8 cellular contexts compared by ENCODE assay signal in genomic region chr11:72069787-72070251, GRCh38. TPM values are rescaled to one million over a fixed set of nuclear protein-coding genes. Genes with fewer than 3 reads are reported as not detected.
DNase-seq lines count a peak whose midpoint lies in the region; ATAC-seq and TF ChIP-seq lines count a peak whose summit lies in the region.

No MANE protein-coding gene starts in this region.

- H3K4me3 Mint-ChIP-seq in activated CD8-positive, alpha-beta T cell treated with anti-CD3 and anti-CD28 coated beads for 36 hours: no peak overlapping the region
- H3K4me3 Mint-ChIP-seq in activated CD8-positive, alpha-beta T cell treated with anti-CD3 and anti-CD28 coated beads, Interleukin-2, amount 10 ng/mL, durations not matched to agents 7 days and 5 days: no peak overlapping the region
- H3K4me3 Mint-ChIP-seq in activated naive CD8-positive, alpha-beta T cell treated with anti-CD3 and anti-CD28 coated beads, Interleukin-2, amount 10 ng/mL, durations not matched to agents 7 days and 5 days: no peak overlapping the region

- peaks cover 23% of the 10 kb centered on the region for H3K4me1 ChIP-seq in HUES6 (ENCODE audit: control insufficient read depth, insufficient read depth, low read length)
- H3K4me1 ChIP-seq in heart right ventricle: peaks cover 6 to 73% (median 48%) of the 10 kb centered on the region in 9 donors
- H3K4me1 ChIP-seq in psoas muscle: peaks cover 50% of the 10 kb centered on the region

- DNase-seq in activated CD8-positive, alpha-beta T cell treated with anti-CD3 and anti-CD28 coated beads for 36 hours: no peak
- no peak for DNase-seq in activated CD8-positive, alpha-beta T cell treated with anti-CD3 and anti-CD28 coated beads, Interleukin-2, amount 10 ng/mL, durations not matched to agents 7 days and 5 days
- no peak for DNase-seq in activated naive CD8-positive, alpha-beta T cell treated with anti-CD3 and anti-CD28 coated beads, Interleukin-2, amount 10 ng/mL, durations not matched to agents 7 days and 5 days
- peak; percentile 74 to 80 for DNase-seq in heart right ventricle
- DNase-seq in psoas muscle: peak; percentile 91 to 94
- DNase-seq in effector CD8-positive, alpha-beta T cell (lab: John Stamatoyannopoulos, UW): no peak

- peaks cover 36% of the 10 kb centered on the region for H3K4me1 Mint-ChIP-seq in activated CD8-positive, alpha-beta T cell treated with anti-CD3 and anti-CD28 coated beads for 36 hours (ENCODE audit: low read depth)
- H3K4me1 Mint-ChIP-seq in activated CD8-positive, alpha-beta T cell treated with anti-CD3 and anti-CD28 coated beads, Interleukin-2, amount 10 ng/mL, durations not matched to agents 7 days and 5 days (ENCODE audit: low read depth): peaks cover 57% of the 10 kb centered on the region
- H3K4me1 Mint-ChIP-seq in activated naive CD8-positive, alpha-beta T cell treated with anti-CD3 and anti-CD28 coated beads, Interleukin-2, amount 10 ng/mL, durations not matched to agents 7 days and 5 days: peaks cover 47% of the 10 kb centered on the region

- H3K36me3 ChIP-seq in HUES6 (ENCODE audit: control insufficient read depth, insufficient read depth, low read length) (peaks cover 20% of the 10 kb centered on the region), heart right ventricle (peaks cover 0 to 31% (median 0%) of the 10 kb centered on the region in 9 donors), psoas muscle (ENCODE audit: insufficient read depth in 1 of 2, low read depth in 1 of 2) (peaks cover 5% of the 10 kb centered on the region in 2 donors)

- 9 to 20% methylated on average over 2 of the region's 2 CpGs for WGBS in heart right ventricle, 2 donors
- WGBS in psoas muscle, 3 donors: 4 to 8% (median 6%) methylated on average over 2 of the region's 2 CpGs

- intact Hi-C loops in activated CD8-positive, alpha-beta T cell treated with anti-CD3 and anti-CD28 coated beads for 36 hours (cut with micrococcal nuclease): no loop called here
- intact Hi-C loops in heart right ventricle (cut with DNase I): no loop called here
- intact Hi-C loops in psoas muscle (cut with DNase I): no loop called here

- H3K27me3 Mint-ChIP-seq in activated CD8-positive, alpha-beta T cell treated with anti-CD3 and anti-CD28 coated beads for 36 hours: no peaks in the 10 kb centered on the region
- H3K27me3 Mint-ChIP-seq in activated CD8-positive, alpha-beta T cell treated with anti-CD3 and anti-CD28 coated beads, Interleukin-2, amount 10 ng/mL, durations not matched to agents 7 days and 5 days (ENCODE audit: low read depth): no peaks in the 10 kb centered on the region
- no peaks in the 10 kb centered on the region for H3K27me3 Mint-ChIP-seq in activated naive CD8-positive, alpha-beta T cell treated with anti-CD3 and anti-CD28 coated beads, Interleukin-2, amount 10 ng/mL, durations not matched to agents 7 days and 5 days

- no peak overlapping the region for H3K4me3 ChIP-seq in HUES6 (ENCODE audit: low read depth, low read length)
- peak overlapping the region in 1 of 10 donors; percentile 19 for H3K4me3 ChIP-seq in heart right ventricle
- peak overlapping the region; percentile 44 for H3K4me3 ChIP-seq in psoas muscle

- POLR2A ChIA-PET in activated CD8-positive, alpha-beta T cell treated with anti-CD3 and anti-CD28 coated beads for 36 hours (lab: Charles Lee): interaction anchor here (0.6 to 1.4 kb wide), 2 partner anchors 9 to 29 kb away, joined by 3 to 4 read pairs; no protein-coding TSS in a partner anchor
- POLR2A ChIA-PET in activated CD8-positive, alpha-beta T cell treated with anti-CD3 and anti-CD28 coated beads, Interleukin-2, amount 10 ng/mL, durations not matched to agents 7 days and 5 days (lab: Charles Lee): interaction anchor here (0.7 to 1.0 kb wide), 3 partner anchors 29 to 142 kb away, joined by 3 read pairs; partner anchors contain the start of gene XNDC1N
- POLR2A ChIA-PET in activated naive CD8-positive, alpha-beta T cell treated with anti-CD3 and anti-CD28 coated beads, Interleukin-2, amount 10 ng/mL, durations not matched to agents 7 days and 5 days (lab: Charles Lee): interaction anchor here (1.4 kb wide), 1 partner anchor 10 kb away, joined by 4 read pairs; no protein-coding TSS in a partner anchor

- peaks cover 21% of the 10 kb centered on the region for H3K36me3 Mint-ChIP-seq in activated CD8-positive, alpha-beta T cell treated with anti-CD3 and anti-CD28 coated beads for 36 hours (ENCODE audit: low read depth)
- peaks cover 53% of the 10 kb centered on the region for H3K36me3 Mint-ChIP-seq in activated CD8-positive, alpha-beta T cell treated with anti-CD3 and anti-CD28 coated beads, Interleukin-2, amount 10 ng/mL, durations not matched to agents 7 days and 5 days (ENCODE audit: low read depth)
- peaks cover 40% of the 10 kb centered on the region for H3K36me3 Mint-ChIP-seq in activated naive CD8-positive, alpha-beta T cell treated with anti-CD3 and anti-CD28 coated beads, Interleukin-2, amount 10 ng/mL, durations not matched to agents 7 days and 5 days

- H3K27me3 ChIP-seq in HUES6 (ENCODE audit: control insufficient read depth, insufficient read depth, low read length) (no peaks in the 10 kb centered on the region), heart right ventricle (no peaks in the 10 kb centered on the region), psoas muscle (ENCODE audit: insufficient read depth in 3 of 3, low read length in 2 of 3) (no peaks in the 10 kb centered on the region)

- H3K9ac ChIP-seq in HUES6 (ENCODE audit: low read length): peak overlapping the region; percentile 28

- H3K9me3 ChIP-seq in HUES6 (ENCODE audit: control insufficient read depth, insufficient read depth, low read depth, low read length) (no peaks in the 10 kb centered on the region), heart right ventricle (no peaks in the 10 kb centered on the region), psoas muscle (no peaks in the 10 kb centered on the region)

- peak overlapping the region; percentile 33 for H3K27ac Mint-ChIP-seq in activated CD8-positive, alpha-beta T cell treated with anti-CD3 and anti-CD28 coated beads for 36 hours
- no peak overlapping the region for H3K27ac Mint-ChIP-seq in activated CD8-positive, alpha-beta T cell treated with anti-CD3 and anti-CD28 coated beads, Interleukin-2, amount 10 ng/mL, durations not matched to agents 7 days and 5 days
- H3K27ac Mint-ChIP-seq in activated naive CD8-positive, alpha-beta T cell treated with anti-CD3 and anti-CD28 coated beads, Interleukin-2, amount 10 ng/mL, durations not matched to agents 7 days and 5 days: peak overlapping the region; percentile 52

- CTCF ChIA-PET in activated CD8-positive, alpha-beta T cell treated with anti-CD3 and anti-CD28 coated beads for 36 hours (lab: Charles Lee): interaction anchor here (3.2 kb wide), 1 partner anchor 44 kb away, joined by 20 read pairs; no protein-coding TSS in a partner anchor
- CTCF ChIA-PET in activated CD8-positive, alpha-beta T cell treated with anti-CD3 and anti-CD28 coated beads, Interleukin-2, amount 10 ng/mL, durations not matched to agents 7 days and 5 days (lab: Charles Lee): interaction anchor here (1.0 to 2.0 kb wide), 3 partner anchors 21 to 74 kb away, joined by 3 to 8 read pairs (median 6); no protein-coding TSS in a partner anchor

- peak overlapping the region; percentile 36; the same call in 1 of the 2 replicates for H3K27ac ChIP-seq in HUES6 (ENCODE audit: low read depth, low read length)
- H3K27ac ChIP-seq in heart right ventricle: peak overlapping the region; percentile 21 to 87 (median 69)
- H3K27ac ChIP-seq in psoas muscle: peak overlapping the region; percentile 75

- no peak for TF ChIP-seq CTCF in activated CD8-positive, alpha-beta T cell treated with anti-CD3 and anti-CD28 coated beads for 36 hours (IDR thresholded peaks at IDR 0.05)
- TF ChIP-seq CTCF in heart right ventricle (IDR thresholded peaks at IDR 0.05) (no peak), psoas muscle (IDR thresholded peaks at IDR 0.05) (no peak)

- no peaks in the 10 kb centered on the region for H3K9me3 Mint-ChIP-seq in activated CD8-positive, alpha-beta T cell treated with anti-CD3 and anti-CD28 coated beads for 36 hours
- no peaks in the 10 kb centered on the region for H3K9me3 Mint-ChIP-seq in activated CD8-positive, alpha-beta T cell treated with anti-CD3 and anti-CD28 coated beads, Interleukin-2, amount 10 ng/mL, durations not matched to agents 7 days and 5 days (ENCODE audit: insufficient read depth)
- no peaks in the 10 kb centered on the region for H3K9me3 Mint-ChIP-seq in activated naive CD8-positive, alpha-beta T cell treated with anti-CD3 and anti-CD28 coated beads, Interleukin-2, amount 10 ng/mL, durations not matched to agents 7 days and 5 days

- ATAC-seq in activated CD8-positive, alpha-beta T cell treated with anti-CD3 and anti-CD28 coated beads for 36 hours: no peak
- ATAC-seq in activated CD8-positive, alpha-beta T cell treated with anti-CD3 and anti-CD28 coated beads, Interleukin-2, amount 10 ng/mL, durations not matched to agents 7 days and 5 days: no peak
- ATAC-seq in activated naive CD8-positive, alpha-beta T cell treated with anti-CD3 and anti-CD28 coated beads, Interleukin-2, amount 10 ng/mL, durations not matched to agents 7 days and 5 days (ENCODE audit: low read depth): no peak
- ATAC-seq in heart right ventricle (peak; percentile 92 to 99 (median 94)), psoas muscle (peak; percentile 98 to 99 (median 99)), GM19452 (IDR thresholded peaks at IDR 0.05; ENCODE audit: unreplicated experiment) (no peak)

RNA-seq across cellular contexts. Expression of gene NUMA1, which starts 10.5 kb away (rescaled TPM):
- 100 to 1,000 TPM; 165 to 169 TPM for total RNA-seq in activated CD8-positive, alpha-beta T cell treated with anti-CD3 and anti-CD28 coated beads for 36 hours
- 100 to 1,000 TPM; 198 to 199 TPM for total RNA-seq in activated CD8-positive, alpha-beta T cell treated with anti-CD3 and anti-CD28 coated beads, Interleukin-2, amount 10 ng/mL, durations not matched to agents 7 days and 5 days
- 100 to 1,000 TPM; 262 to 263 TPM for total RNA-seq in activated naive CD8-positive, alpha-beta T cell treated with anti-CD3 and anti-CD28 coated beads, Interleukin-2, amount 10 ng/mL, durations not matched to agents 7 days and 5 days
- total RNA-seq in heart right ventricle (100 to 1,000 TPM in 2 of 10 donors, 10 to 100 TPM in 8; 60.8 to 117 (median 83.4) TPM), psoas muscle (100 to 1,000 TPM in 3 of 4 donors, 10 to 100 TPM in 1; 100.0 to 130 (median 111) TPM)
- polyA plus RNA-seq in heart right ventricle (100 to 1,000 TPM in 1 of 2 donors, 10 to 100 TPM in 1; 54.1 to 159 TPM), psoas muscle (100 to 1,000 TPM in 1 of 3 donors, 10 to 100 TPM in 2; 68.9 to 102 (median 92.8) TPM)

RNA-seq across cellular contexts. Expression of gene LRRC51, which starts 10.8 kb away (rescaled TPM):
- 1 to 10 TPM; 7.0 to 7.7 TPM for total RNA-seq in activated CD8-positive, alpha-beta T cell treated with anti-CD3 and anti-CD28 coated beads for 36 hours
- 1 to 10 TPM; 6.9 to 7.0 TPM for total RNA-seq in activated CD8-positive, alpha-beta T cell treated with anti-CD3 and anti-CD28 coated beads, Interleukin-2, amount 10 ng/mL, durations not matched to agents 7 days and 5 days
- 1 to 10 TPM; 4.3 to 5.1 TPM for total RNA-seq in activated naive CD8-positive, alpha-beta T cell treated with anti-CD3 and anti-CD28 coated beads, Interleukin-2, amount 10 ng/mL, durations not matched to agents 7 days and 5 days
- 1 to 10 TPM; 2.3 to 9.1 (median 4.7) TPM for total RNA-seq in heart right ventricle
- polyA plus RNA-seq in heart right ventricle: 1 to 10 TPM; 2.5 to 2.8 TPM
- total RNA-seq in psoas muscle: 1 to 10 TPM; 4.9 to 5.9 (median 5.4) TPM
- 10 to 100 TPM in 1 of 3 donors, 1 to 10 TPM in 2; 4.0 to 10.4 (median 7.0) TPM for polyA plus RNA-seq in psoas muscle

RNA-seq across cellular contexts. Expression of gene LAMTOR1, which starts 33.3 kb away (rescaled TPM):
- total RNA-seq in activated CD8-positive, alpha-beta T cell treated with anti-CD3 and anti-CD28 coated beads for 36 hours: 10 to 100 TPM; 50.3 to 52.4 TPM
- total RNA-seq in activated CD8-positive, alpha-beta T cell treated with anti-CD3 and anti-CD28 coated beads, Interleukin-2, amount 10 ng/mL, durations not matched to agents 7 days and 5 days: 10 to 100 TPM; 72.7 to 77.0 TPM
- total RNA-seq in activated naive CD8-positive, alpha-beta T cell treated with anti-CD3 and anti-CD28 coated beads, Interleukin-2, amount 10 ng/mL, durations not matched to agents 7 days and 5 days: 10 to 100 TPM; 65.6 to 70.5 TPM
- 100 to 1,000 TPM in 1 of 10 donors, 10 to 100 TPM in 9; 76.5 to 103 (median 81.8) TPM for total RNA-seq in heart right ventricle
- polyA plus RNA-seq in heart right ventricle: 100 to 1,000 TPM in 1 of 2 donors, 10 to 100 TPM in 1; 58.3 to 158 TPM
- total RNA-seq in psoas muscle: 10 to 100 TPM; 74.9 to 91.2 (median 80.4) TPM
- polyA plus RNA-seq in psoas muscle: 100 to 1,000 TPM; 101 to 223 (median 141) TPM

RNA-seq across cellular contexts. Expression of gene TOMT, which starts 35.9 kb away (rescaled TPM):
- not detected for total RNA-seq in activated CD8-positive, alpha-beta T cell treated with anti-CD3 and anti-CD28 coated beads for 36 hours
- total RNA-seq in activated CD8-positive, alpha-beta T cell treated with anti-CD3 and anti-CD28 coated beads, Interleukin-2, amount 10 ng/mL, durations not matched to agents 7 days and 5 days: not detected
- total RNA-seq in activated naive CD8-positive, alpha-beta T cell treated with anti-CD3 and anti-CD28 coated beads, Interleukin-2, amount 10 ng/mL, durations not matched to agents 7 days and 5 days: not detected
- total RNA-seq in heart right ventricle: under 1 TPM in 1 of 10 donors, not detected in 9; 0.21 TPM
- not detected for polyA plus RNA-seq in heart right ventricle
- total RNA-seq in psoas muscle: not detected
- polyA plus RNA-seq in psoas muscle: not detected

RNA-seq across cellular contexts. Expression of gene ANAPC15, which starts 42.7 kb away (rescaled TPM):
- total RNA-seq in activated CD8-positive, alpha-beta T cell treated with anti-CD3 and anti-CD28 coated beads for 36 hours: 10 to 100 TPM; 66.0 to 67.4 TPM
- total RNA-seq in activated CD8-positive, alpha-beta T cell treated with anti-CD3 and anti-CD28 coated beads, Interleukin-2, amount 10 ng/mL, durations not matched to agents 7 days and 5 days: 10 to 100 TPM; 62.9 to 69.5 TPM
- 10 to 100 TPM; 49.0 to 52.5 TPM for total RNA-seq in activated naive CD8-positive, alpha-beta T cell treated with anti-CD3 and anti-CD28 coated beads, Interleukin-2, amount 10 ng/mL, durations not matched to agents 7 days and 5 days
- 10 to 100 TPM; 31.8 to 58.3 (median 46.8) TPM for total RNA-seq in heart right ventricle
- 100 to 1,000 TPM in 1 of 2 donors, 10 to 100 TPM in 1; 43.8 to 104 TPM for polyA plus RNA-seq in heart right ventricle
- 10 to 100 TPM; 32.7 to 45.7 (median 37.1) TPM for total RNA-seq in psoas muscle
- polyA plus RNA-seq in psoas muscle: 10 to 100 TPM; 33.0 to 49.2 (median 43.0) TPM

Comparison
In these comparisons a context has a peak if more than half of its experiments do, and no peak if none do; other contexts are left out.
1. ATAC-seq: peak in heart right ventricle (8 of 8) and psoas muscle (4 of 4); none in activated CD8-positive, alpha-beta T cell treated with anti-CD3 and anti-CD28 coated beads for 36 hours (single experiment), activated CD8-positive, alpha-beta T cell treated with anti-CD3 and anti-CD28 coated beads, Interleukin-2, amount 10 ng/mL, durations not matched to agents 7 days and 5 days (single experiment), activated naive CD8-positive, alpha-beta T cell treated with anti-CD3 and anti-CD28 coated beads, Interleukin-2, amount 10 ng/mL, durations not matched to agents 7 days and 5 days (single experiment) and GM19452 (single experiment).
2. DNase-seq: peak in heart right ventricle (2 of 2) and psoas muscle (2 of 2); none in activated CD8-positive, alpha-beta T cell treated with anti-CD3 and anti-CD28 coated beads for 36 hours (single experiment), activated CD8-positive, alpha-beta T cell treated with anti-CD3 and anti-CD28 coated beads, Interleukin-2, amount 10 ng/mL, durations not matched to agents 7 days and 5 days (single experiment), activated naive CD8-positive, alpha-beta T cell treated with anti-CD3 and anti-CD28 coated beads, Interleukin-2, amount 10 ng/mL, durations not matched to agents 7 days and 5 days (single experiment) and effector CD8-positive, alpha-beta T cell (single experiment).
3. Peak in every context shown above with its lines, with median percentiles within 50 percentile points of each other: H3K27ac ChIP-seq.